ENCODE assay signal across 8 cellular contexts in genomic region chr16:9258423-9259051, GRCh38.
DNase-seq lines count a peak whose midpoint lies in the region; ATAC-seq and TF ChIP-seq lines count a peak whose summit lies in the region.

No MANE protein-coding gene starts in this region.

- WGBS in right lobe of liver (ENCODE audit: insufficient coverage, low coverage, low lambda C conversion rate, missing lambda C conversion rate): 69% methylated on average over 10 of the region's 14 CpGs

- ATAC-seq in GM21381 (IDR thresholded peaks at IDR 0.05; ENCODE audit: unreplicated experiment) (peak; percentile 66), right lobe of liver (peak in 3 of 4 donors; percentile 20 to 60 (median 53)), HG03108 (IDR thresholded peaks at IDR 0.05; ENCODE audit: unreplicated experiment) (no peak), GM19467 (IDR thresholded peaks at IDR 0.05; ENCODE audit: unreplicated experiment) (no peak)

- TF ChIP-seq CTCF in right lobe of liver (IDR thresholded peaks at IDR 0.05): peak; percentile 55 to 80 (median 66)

- H3K27ac ChIP-seq in right lobe of liver: no peak overlapping the region

- no peaks in the 10 kb centered on the region for H3K27me3 ChIP-seq in right lobe of liver

- no peak for TF ChIP-seq POLR2A in right lobe of liver (IDR thresholded peaks at IDR 0.05)

- no peaks in the 10 kb centered on the region for H3K9me3 ChIP-seq in right lobe of liver

- no peak overlapping the region for H3K4me3 ChIP-seq in right lobe of liver

- DNase-seq in DMS153 (lab: John Stamatoyannopoulos, UW): peak; percentile 33
- peak; percentile 17 for DNase-seq in NOMO-1 treated with DMSO at 0.1 percent for 48 hours (lab: John Stamatoyannopoulos, UW; ENCODE audit: unreplicated experiment)
- peak; percentile 64 for DNase-seq in cerebellar cortex (ENCODE audit: low spot score)
- peak in 1 of 3 donors; percentile 47 for DNase-seq in right lobe of liver
- no peak for DNase-seq in mucosa of gallbladder (ENCODE audit: low spot score)

- H3K4me1 ChIP-seq in right lobe of liver: peaks cover 0 to 23% (median 11%) of the 10 kb centered on the region in 4 donors

- H3K36me3 ChIP-seq in right lobe of liver: no peaks in the 10 kb centered on the region

- intact Hi-C loops in right lobe of liver (cut with DNase I): loop anchor here in 1 of 2 donors (10.0 kb wide), 1 partner anchor 926 kb away; the partner anchor contains the start of gene GRIN2A

Comparison
In these comparisons a context has a peak if more than half of its experiments do, and no peak if none do; other contexts are left out.
1. ATAC-seq: peak in GM21381 (single experiment) and right lobe of liver (3 of 4); none in HG03108 (single experiment) and GM19467 (single experiment).